ENCODE assay signal across 16 cellular contexts in the genomic region with DNA sequence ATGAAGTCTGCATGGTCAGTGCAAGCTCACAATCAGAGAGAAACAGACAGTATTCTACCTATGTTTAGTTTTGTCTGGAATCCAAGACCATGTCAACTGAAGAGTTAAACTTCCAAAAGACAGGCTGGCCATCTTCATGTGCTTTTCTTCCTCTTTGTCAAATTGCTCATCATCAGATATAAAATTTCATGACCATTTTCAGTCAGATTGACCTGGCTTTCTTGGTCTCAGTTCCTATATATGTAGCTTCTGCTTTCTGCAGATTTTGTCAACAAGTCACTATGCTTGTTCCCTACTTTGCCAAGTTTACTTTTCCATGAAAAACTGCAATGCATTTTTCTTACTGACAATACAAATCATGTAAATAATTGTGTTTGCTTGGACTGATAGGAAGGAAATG.
"Had no signal": no experiment of that assay in that cellular context is flagged by ENCODE, and none has a peak within 500 bp of the region (broad histone marks: within the 10 kb centered on the region; RNA-seq: fewer than 3 reads in every experiment).

No MANE protein-coding gene starts in this region.

- H3K4me3 ChIP-seq: coronary artery, esophagus muscularis mucosa, gastroesophageal sphincter, heart left ventricle, spleen, thoracic aorta, upper lobe of left lung had no signal

- DNase-seq: activated CD4-positive, alpha-beta T cell treated with anti-CD3 and anti-CD28 coated beads for 1 hour; effector CD8-positive, alpha-beta T cell; heart left ventricle; kidney glomerular epithelial cell; mesenchymal stem cell; naive thymus-derived CD8-positive, alpha-beta T cell; spleen; stimulated activated naive B cell treated with anti-CD40 and anti-IgM and Interleukin-4, amounts not matched to agents 10 μg/mL and 1 μg/mL and 100 μg/mL, for 72 hours; T1000; upper lobe of left lung; WERI-Rb-1 had no signal

- ATAC-seq: gastroesophageal sphincter; naive thymus-derived CD8-positive, alpha-beta T cell; sciatic nerve had no signal

- H3K27ac ChIP-seq: coronary artery, esophagus muscularis mucosa, gastroesophageal sphincter, thoracic aorta, upper lobe of left lung, WERI-Rb-1 had no signal

- H3K36me3 ChIP-seq: WERI-Rb-1 had no signal

- H3K9me3 ChIP-seq: esophagus muscularis mucosa, gastroesophageal sphincter, heart left ventricle, spleen, thoracic aorta, upper lobe of left lung had no signal

- H3K4me1 ChIP-seq: esophagus muscularis mucosa, gastroesophageal sphincter had no signal

- H3K27me3 ChIP-seq: esophagus muscularis mucosa, gastroesophageal sphincter, heart left ventricle, spleen, upper lobe of left lung had no signal
